20 cellular contexts compared by ENCODE assay signal in the genomic region with DNA sequence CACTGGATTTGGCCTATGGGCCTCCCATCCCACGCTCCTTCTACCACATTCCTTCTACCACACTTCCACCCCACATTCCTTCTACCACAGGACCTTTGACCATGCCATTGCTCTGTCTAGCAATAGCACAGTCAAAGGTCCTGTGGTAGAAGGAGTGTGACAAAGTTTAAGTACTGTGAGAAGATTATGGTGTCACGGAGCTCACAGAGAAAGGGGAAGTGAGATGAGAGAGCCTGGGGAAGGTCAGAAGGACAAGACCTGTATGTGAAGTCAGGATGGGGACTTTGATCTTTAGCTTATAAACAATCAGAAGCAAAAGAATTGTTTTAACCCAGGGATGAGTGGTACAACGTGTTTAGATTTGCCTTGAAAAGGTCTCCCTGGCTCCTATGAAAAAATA.
"Had no signal": no experiment of that assay in that cellular context is flagged by ENCODE, and none has a peak within 500 bp of the region (broad histone marks: within the 10 kb centered on the region; RNA-seq: fewer than 3 reads in every experiment).

No MANE protein-coding gene starts in this region.

- ATAC-seq: T-cell had no signal

- H3K4me1 Mint-ChIP-seq: T-cell had no signal

- H3K4me3 Mint-ChIP-seq: T-cell; T-helper 1 cell treated with Interleukin-12 subunit alpha and Interleukin-12 subunit beta and Interleukin-4 antibody, amounts not matched to agents 30 μg/mL and 1 μg/mL, for 36 hours had no signal

- H3K36me3 Mint-ChIP-seq: T-cell had no signal

- H3K27ac Mint-ChIP-seq: T-cell; T-helper 1 cell treated with Interleukin-12 subunit alpha and Interleukin-12 subunit beta and Interleukin-4 antibody, amounts not matched to agents 30 μg/mL and 1 μg/mL, for 36 hours had no signal

- DNase-seq: Karpas-422, KG1, MG63, NCI-H1092, NCI-H1105 treated with DMSO at 0.1 percent for 48 hours, NCI-H1417 treated with DMSO at 0.1 percent for 48 hours, NCI-H146, NCI-H1694 treated with DMSO at 0.1 percent for 48 hours, NCI-H1930, NCI-H2081, NCI-H2107, NCI-H2227 treated with DMSO at 0.1 percent for 48 hours, NCI-H524, NCI-H526 treated with DMSO at 0.1 percent for 48 hours, SHP77, SK-N-SH, SW 1271, T-cell had no signal

- FAIRE-seq: RCC 7860 had no signal

- H3K27me3 Mint-ChIP-seq: T-cell had no signal
